ENCODE assay signal across 8 cellular contexts in the genomic region with DNA sequence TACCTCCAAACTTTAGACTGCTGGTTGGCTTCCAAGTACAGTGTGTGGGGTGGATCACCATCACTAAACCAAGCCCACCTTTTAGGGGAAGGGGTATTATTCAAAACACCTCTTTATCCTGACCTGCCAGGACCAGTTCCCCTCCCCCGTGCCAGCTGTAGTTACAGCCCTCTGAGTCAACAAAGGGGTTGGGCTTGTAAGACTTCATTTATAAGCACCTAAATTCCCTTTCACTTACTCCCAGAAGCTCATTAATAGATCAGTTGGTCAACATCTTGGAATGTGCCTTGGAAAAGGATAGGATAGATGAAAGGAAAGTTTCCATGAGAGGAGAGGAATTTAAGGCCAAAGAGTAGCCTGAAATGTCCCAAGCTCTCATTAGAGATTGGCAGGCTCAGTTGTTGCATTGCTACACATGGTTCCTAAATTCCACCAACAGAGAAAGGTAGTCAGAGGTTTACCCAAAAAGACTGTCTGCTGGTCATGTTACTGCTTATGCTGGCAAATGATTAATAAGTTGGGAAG. TPM values are rescaled to one million over a fixed set of nuclear protein-coding genes. Genes with fewer than 3 reads are reported as not detected.
A peak's percentile ranks its signal among the peaks of the same experiment; 100 is the strongest.
DNase-seq lines count a peak whose midpoint lies in the region; ATAC-seq, FAIRE-seq and TF ChIP-seq lines count a peak whose summit lies in the region.

No MANE protein-coding gene starts in this region.

- ATAC-seq in pancreas = peak in 3 of 4 donors; percentile 28 to 70 (median 48)
- ATAC-seq in HG02870 (IDR thresholded peaks at IDR 0.05; ENCODE audit: unreplicated experiment) = no peak
- no peak for ATAC-seq in left ventricle myocardium superior
- ATAC-seq in HG02571 (IDR thresholded peaks at IDR 0.05; ENCODE audit: unreplicated experiment) = no peak
- ATAC-seq in HG02840 (IDR thresholded peaks at IDR 0.05; ENCODE audit: low FRiP score, unreplicated experiment) = no peak

- H4K20me1 ChIP-seq in Loucy (ENCODE audit: insufficient read depth, low read length, poor library complexity, severe bottlenecking) = no peaks in the 10 kb centered on the region

- no peak overlapping the region for H3K27ac ChIP-seq in pancreas

- no peaks in the 10 kb centered on the region for H3K36me3 ChIP-seq in Loucy (ENCODE audit: insufficient read depth, low read length)
- H3K36me3 ChIP-seq in pancreas = no peaks in the 10 kb centered on the region

- H3K27me3 ChIP-seq in Loucy (ENCODE audit: insufficient read depth, low read length, poor library complexity, severe bottlenecking) (no peaks in the 10 kb centered on the region), pancreas (no peaks in the 10 kb centered on the region)

- TF ChIP-seq CTCF in Loucy (conservative IDR thresholded peaks at IDR 0.05; ENCODE audit: low read length) (no peak), pancreas (IDR thresholded peaks at IDR 0.05) (no peak)

- no peaks in the 10 kb centered on the region for H3K9me3 ChIP-seq in Loucy (ENCODE audit: insufficient read depth, low read depth, low read length)
- no peaks in the 10 kb centered on the region for H3K9me3 ChIP-seq in pancreas

- H3K79me2 ChIP-seq in Loucy (ENCODE audit: insufficient read depth, low read length) = no peaks in the 10 kb centered on the region

- H3K4me1 ChIP-seq in Loucy (ENCODE audit: insufficient read depth, low read length, poor library complexity, severe bottlenecking) = peaks cover 46% of the 10 kb centered on the region
- H3K4me1 ChIP-seq in pancreas = peaks cover 0 to 6% (median 0%) of the 10 kb centered on the region in 3 donors

- H3K4me3 ChIP-seq in Loucy (ENCODE audit: low read length, poor library complexity, severe bottlenecking) = peak overlapping the region; percentile 54
- no peak overlapping the region for H3K4me3 ChIP-seq in pancreas

- H3F3A ChIP-seq in Loucy (ENCODE audit: low read depth) = peaks cover 8% of the 10 kb centered on the region; the same call in 1 of the 2 replicates

- H3K9me2 ChIP-seq in Loucy (replicated peaks; ENCODE audit: low read depth, low read length) = no peaks in the 10 kb centered on the region

- H2AFZ ChIP-seq in Loucy (ENCODE audit: low read length) = 0 out of 2 replicates have a peak overlapping the region, but pooled peaks have one; percentile 4

- 30 to 46% methylated on average over 1 of the region's 1 CpG for WGBS in pancreas, 2 donors

- DNase-seq in EL = peak; percentile 94
- peak; percentile 27 for DNase-seq in dedifferentiated amniotic fluid mesenchymal stem cell (ENCODE audit: extremely low spot score)
- no peak for DNase-seq in pancreas
- no peak for DNase-seq in left ventricle myocardium superior

- H3K4me2 ChIP-seq in Loucy (ENCODE audit: low read depth, low read length, poor library complexity, severe bottlenecking) = peak overlapping the region; percentile 64

- intact Hi-C loops in pancreas (cut with DNase I) (loop anchor here in 1 of 3 donors (10.0 kb wide), 1 partner anchor 51 kb away; no protein-coding TSS in a partner anchor), left ventricle myocardium superior (cut with micrococcal nuclease) (no loop called here)

- FAIRE-seq in pancreas (lab: Jason Lieb, UNC) = no peak

- H3K9ac ChIP-seq in Loucy (ENCODE audit: low read depth, low read length, poor library complexity, severe bottlenecking) = peak overlapping the region; percentile 67

RNA-seq across cellular contexts. Expression of a gene that starts 59.2 kb away (rescaled TPM):
- 10 to 100 TPM in 5 of 6 donors, 1 to 10 TPM in 1; 9.3 to 59.2 (median 13.5) TPM for total RNA-seq in pancreas
- 10 to 100 TPM; 13.9 to 14.5 TPM for polyA plus RNA-seq in pancreas
- total RNA-seq in left ventricle myocardium superior = 9.9 TPM

Comparison
In these comparisons a context has a peak if more than half of its experiments do, and no peak if none do; other contexts are left out.
1. DNase-seq: peak in EL (single experiment) and dedifferentiated amniotic fluid mesenchymal stem cell (single experiment); none in pancreas (0 of 6) and left ventricle myocardium superior (single experiment).
2. ATAC-seq: peak in pancreas (3 of 4); none in HG02870 (single experiment), left ventricle myocardium superior (single experiment), HG02571 (single experiment) and HG02840 (single experiment).